ENCODE assay signal across 9 cellular contexts in genomic region chr14:22994762-22995275, GRCh38. TPM values are rescaled to one million over a fixed set of nuclear protein-coding genes. Genes with fewer than 3 reads are reported as not detected.
DNase-seq lines count a peak whose midpoint lies in the region; ATAC-seq, FAIRE-seq and TF ChIP-seq lines count a peak whose summit lies in the region.
"Had no signal": no experiment of that assay in that cellular context is flagged by ENCODE, and none has a peak within 500 bp of the region (broad histone marks: within the 10 kb centered on the region; RNA-seq: fewer than 3 reads in every experiment).

No MANE protein-coding gene starts in this region.

- no TSS peak for BruUV-seq in PC-3 (replicated peaks; lab: Mats Ljungman, UMichigan)

- H3K9me3 ChIP-seq in PC-3 (ENCODE audit: low read length) (no peaks in the 10 kb centered on the region), lower lobe of right lung (no peaks in the 10 kb centered on the region), aorta (ENCODE audit: control insufficient read depth, low read length) (no peaks in the 10 kb centered on the region)

- no peaks in the 10 kb centered on the region for H4K20me1 ChIP-seq in PC-3 (ENCODE audit: low read length)

- H3K27ac ChIP-seq in PC-3 (ENCODE audit: low read length): no peak overlapping the region
- no peak overlapping the region for H3K27ac ChIP-seq in lower lobe of right lung
- H3K27ac ChIP-seq in aorta (ENCODE audit: low read depth in 1 of 2, low read length in 2 of 2): no peak overlapping the region

- TF ChIP-seq CTCF in AG04449 (IDR thresholded peaks at IDR 0.05; ENCODE audit: insufficient read depth, low read length, missing control alignments) (peak; percentile 65), GM13976 (IDR thresholded peaks at IDR 0.05; ENCODE audit: borderline replicate concordance, control extremely low read depth, extremely low read depth, insufficient read depth, missing control alignments) (peak; percentile 65), PC-3 (conservative IDR thresholded peaks at IDR 0.05; ENCODE audit: low read depth, low read length) (peak; percentile 76), bronchial epithelial cell (IDR thresholded peaks at IDR 0.05; ENCODE audit: insufficient read depth, low read length, severe bottlenecking) (peak; percentile 40), lower lobe of right lung (IDR thresholded peaks at IDR 0.05) (peak; percentile 56)

- H3K4me3 ChIP-seq in AG04449 (ENCODE audit: low read depth, low read length) (no peak overlapping the region), PC-3 (ENCODE audit: low read length) (no peak overlapping the region), bronchial epithelial cell (ENCODE audit: low read depth, low read length) (no peak overlapping the region), lower lobe of right lung (no peak overlapping the region), aorta (ENCODE audit: low read length in 2 of 2) (no peak overlapping the region)

- intact Hi-C loops in PC-3 (cut with micrococcal nuclease) (loop anchor here (1.0 to 2.0 kb wide), 2 partner anchors 30 to 63 kb away; no protein-coding TSS in a partner anchor), lower lobe of right lung (cut with DNase I) (no loop called here), aorta (cut with DNase I) (no loop called here)

- H3K9me2 ChIP-seq in PC-3 (replicated peaks; ENCODE audit: low read length): no peaks in the 10 kb centered on the region

- H3K27me3 ChIP-seq in PC-3 (ENCODE audit: low read length) (no peaks in the 10 kb centered on the region), bronchial epithelial cell (ENCODE audit: control insufficient read depth, insufficient read depth, low read length) (no peaks in the 10 kb centered on the region), lower lobe of right lung (ENCODE audit: low read depth) (no peaks in the 10 kb centered on the region), aorta (ENCODE audit: control insufficient read depth in 1 of 2, insufficient read depth in 2 of 2, low read length in 1 of 2) (no peaks in the 10 kb centered on the region)

- H3K9ac ChIP-seq in PC-3 (ENCODE audit: low read length): no peak overlapping the region

- no peaks in the 10 kb centered on the region for H3K79me2 ChIP-seq in PC-3 (ENCODE audit: low read length)

- H3F3A ChIP-seq in PC-3 (ENCODE audit: low read length, unreplicated experiment): no peaks in the 10 kb centered on the region

- POLR2A ChIA-PET in AG04449 (lab: Yijun Ruan, JAX): interaction anchor here (0.6 to 2.0 kb wide), 5 partner anchors 9 to 63 kb away, joined by 4 to 14 read pairs (median 5); partner anchors contain the start of gene CDH24
- POLR2A ChIA-PET in PC-3 (lab: Charles Lee; ENCODE audit: unreplicated experiment): interaction anchor here (0.6 kb wide), 2 partner anchors 11 to 124 kb away, joined by 3 to 5 read pairs; no protein-coding TSS in a partner anchor

- no peak for FAIRE-seq in bronchial epithelial cell (lab: Jason Lieb, UNC)

- H3K36me3 ChIP-seq in PC-3 (ENCODE audit: low read depth, low read length) (no peaks in the 10 kb centered on the region), bronchial epithelial cell (ENCODE audit: control insufficient read depth, insufficient read depth, low read length) (no peaks in the 10 kb centered on the region), lower lobe of right lung (peaks cover 20% of the 10 kb centered on the region), aorta (ENCODE audit: control insufficient read depth in 1 of 2, insufficient read depth in 2 of 2, low read length in 1 of 2) (peaks cover 0 to under 1% of the 10 kb centered on the region in 2 donors)

- in situ Hi-C loops in GM13976 (cut with MboI; ENCODE audit: low sequenced_read_pairs, unreplicated experiment): no loop called here

- DNase-seq in AG04449 (ENCODE audit: low read depth, low spot score) (no peak), GM13976 (ENCODE audit: low spot score) (peak; percentile 57), PC-3 (peak; percentile 52), bronchial epithelial cell (ENCODE audit: low read depth) (peak; percentile 22), lower lobe of right lung (peak; percentile 61), aorta (no peak), KG1 (lab: John Stamatoyannopoulos, UW) (no peak)
- no peak for DNase-seq in activated CD4-positive, CD25-positive, alpha-beta regulatory T cell (lab: John Stamatoyannopoulos, UW)

- H2AFZ ChIP-seq in PC-3 (ENCODE audit: low read length): peak overlapping the region; percentile 63

- CTCF ChIA-PET in AG04449 (lab: Yijun Ruan, JAX): interaction anchor here (0.6 to 32.7 kb wide), 31 partner anchors 9 to 614 kb away, joined by 3 to 1423 read pairs (median 7); partner anchors contain the start of genes ACIN1, AJUBA, C14orf119 and CDH24
- CTCF ChIA-PET in PC-3 (lab: Charles Lee): interaction anchor here (0.6 to 2.7 kb wide), 13 partner anchors 9 to 707 kb away, joined by 3 to 22 read pairs (median 6); partner anchors contain the start of genes C14orf119 and CDH24

- 2 to 3% methylated on average over 4 of the region's 4 CpGs for WGBS in aorta, 2 donors

- H3K4me2 ChIP-seq in PC-3 (ENCODE audit: low read length): peak overlapping the region; percentile 22; the same call in 1 of the 2 replicates

- ATAC-seq in PC-3 (peak; percentile 90), lower lobe of right lung (peak; percentile 75 to 77), aorta (ENCODE audit: low FRiP score) (peak; percentile 59)

- peaks cover 5% of the 10 kb centered on the region; the same call in 1 of the 2 replicates for H3K4me1 ChIP-seq in PC-3 (ENCODE audit: insufficient read depth, low read length)
- H3K4me1 ChIP-seq in lower lobe of right lung: peaks cover 9% of the 10 kb centered on the region
- no peaks in the 10 kb centered on the region for H3K4me1 ChIP-seq in aorta (ENCODE audit: control insufficient read depth in 1 of 2, insufficient read depth in 2 of 2, low read length in 2 of 2)

RNA-seq across cellular contexts. Expression of gene AJUBA, which starts 12.5 kb away (rescaled TPM):
- total RNA-seq in PC-3 (2014; rRNA removed): 81.1 and 116 TPM in 2 replicates
- 174 and 223 TPM in 2 replicates for total RNA-seq in bronchial epithelial cell
- 28.7 TPM for total RNA-seq in lower lobe of right lung
- total RNA-seq in aorta: 10 to 100 TPM; 12.9 to 16.2 TPM
- polyA plus RNA-seq in aorta: 1 to 10 TPM; 2.2 to 3.8 TPM

RNA-seq across cellular contexts. Expression of gene C14orf93, which starts 15.1 kb away (rescaled TPM):
- total RNA-seq in PC-3 (2014; rRNA removed) (5.8 and 6.2 TPM in 2 replicates), bronchial epithelial cell (6.3 and 7.4 TPM in 2 replicates), lower lobe of right lung (9.8 TPM), aorta (1 to 10 TPM; 5.5 to 8.6 TPM)
- polyA plus RNA-seq in aorta: 10 to 100 TPM in 1 of 2 donors, 1 to 10 TPM in 1; 8.8 to 11.0 TPM

RNA-seq across cellular contexts. Expression of gene HAUS4, which starts 37.9 kb away (rescaled TPM):
- total RNA-seq in PC-3 (2014; rRNA removed): 54.5 and 56.2 TPM in 2 replicates
- 58.8 and 113 TPM in 2 replicates for total RNA-seq in bronchial epithelial cell
- total RNA-seq in lower lobe of right lung: 54.5 TPM
- 10 to 100 TPM; 19.7 to 33.9 TPM for total RNA-seq in aorta
- 10 to 100 TPM; 39.5 to 62.7 TPM for polyA plus RNA-seq in aorta

RNA-seq across cellular contexts. Expression of gene PSMB5, which starts 39.9 kb away (rescaled TPM):
- total RNA-seq in PC-3 (2014; rRNA removed): 368 and 424 TPM in 2 replicates
- total RNA-seq in bronchial epithelial cell: 158 and 220 TPM in 2 replicates
- total RNA-seq in lower lobe of right lung: 71.5 TPM
- total RNA-seq in aorta: 10 to 100 TPM; 67.7 to 68.4 TPM
- polyA plus RNA-seq in aorta: 100 to 1,000 TPM; 103 to 116 TPM

RNA-seq across cellular contexts. Expression of gene PSMB11, which starts 47.2 kb away (rescaled TPM):
- total RNA-seq in PC-3 (2014; rRNA removed) (not detected in 2 replicates), bronchial epithelial cell (not detected in 2 replicates), lower lobe of right lung (not detected), aorta (not detected)
- polyA plus RNA-seq in aorta: not detected
- polyA plus RNA-seq: adipose tissue had no signal

Comparison
In these comparisons a context has a peak if more than half of its experiments do, and no peak if none do; other contexts are left out.
1. DNase-seq: peak in GM13976 (single experiment), PC-3 (single experiment), bronchial epithelial cell (single experiment) and lower lobe of right lung (single experiment); none in AG04449 (single experiment), aorta (0 of 2), KG1 (single experiment) and activated CD4-positive, CD25-positive, alpha-beta regulatory T cell (0 of 4).
2. Peak in every context shown above with its lines, with median percentiles within 50 percentile points of each other: CTCF ChIP-seq and ATAC-seq.